26 cellular contexts compared by ENCODE assay signal in the genomic region with DNA sequence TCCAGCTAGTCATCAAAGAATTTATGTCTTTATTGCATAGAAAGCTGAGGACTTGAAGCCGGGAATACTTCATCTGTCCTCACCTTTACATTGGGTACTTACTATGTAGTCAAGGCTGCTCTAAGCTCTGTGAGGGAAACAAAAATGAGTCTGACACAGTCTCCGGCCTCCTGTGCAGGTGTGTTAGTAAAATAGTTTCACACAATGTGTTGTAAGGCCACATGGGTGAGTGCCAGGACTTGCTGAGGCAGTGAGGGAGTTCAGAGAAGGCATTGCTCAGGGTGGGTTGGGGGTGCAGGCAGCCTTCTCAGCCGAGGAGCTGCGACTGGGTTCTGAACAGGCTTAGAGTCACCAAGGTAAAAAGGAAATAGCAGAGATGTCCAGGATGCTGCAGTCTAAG.
"Had no signal": no experiment of that assay in that cellular context is flagged by ENCODE, and none has a peak within 500 bp of the region (broad histone marks: within the 10 kb centered on the region; RNA-seq: fewer than 3 reads in every experiment).

No MANE protein-coding gene starts in this region.

- H3K27ac ChIP-seq: ascending aorta, breast epithelium, SJCRH30, SK-N-MC had no signal

- H3K36me3 Mint-ChIP-seq: activated naive CD4-positive, alpha-beta T cell treated with anti-CD3 and anti-CD28 coated beads, Interleukin-2, amount 50 U/mL, for 24 hours; activated naive CD8-positive, alpha-beta T cell treated with anti-CD3 and anti-CD28 coated beads, Interleukin-2, amount 10 ng/mL, durations not matched to agents 7 days and 5 days had no signal

- DNase-seq: activated CD4-positive, alpha-beta T cell treated with anti-CD3 and anti-CD28 coated beads for 36 hours; activated CD4-positive, alpha-beta T cell treated with anti-CD3 and anti-CD28 coated beads, Interleukin-2, amount 10 ng/mL, durations not matched to agents 7 days and 5 days; activated CD4-positive, alpha-beta T cell treated with anti-CD3 and anti-CD28 coated beads, Interleukin-2, amount 50 U/mL, for 48 hours; activated CD8-positive, alpha-beta T cell treated with anti-CD3 and anti-CD28 coated beads, Interleukin-2, amount 10 ng/mL, durations not matched to agents 7 days and 5 days; activated gamma-delta T cell; activated naive CD4-positive, alpha-beta T cell treated with Interleukin-2 at 50 U/mL for 16 hours; activated naive CD8-positive, alpha-beta T cell treated with anti-CD3 and anti-CD28 coated beads, Interleukin-2, amount 10 ng/mL, durations not matched to agents 7 days and 5 days; activated T-cell treated with anti-CD3 and anti-CD28 coated beads, Interleukin-2, amount 50 U/mL, for 24 hours; amygdala; MM.1S; MV-4-11; NCI-H1092; NCI-H1436 treated with DMSO at 0.1 percent for 48 hours; NCI-H2029; NCI-H345; NCI-H524 treated with DMSO at 0.1 percent for 48 hours; SHP77; SJCRH30 had no signal

- ATAC-seq: activated CD4-positive, alpha-beta T cell treated with anti-CD3 and anti-CD28 coated beads for 36 hours; activated CD4-positive, CD25-positive, alpha-beta regulatory T cell treated with anti-CD3 and anti-CD28 coated beads, Interleukin-2, amount 50 U/mL, for 24 hours; activated CD8-positive, alpha-beta T cell treated with anti-CD3 and anti-CD28 coated beads, Interleukin-2, amount 10 ng/mL, durations not matched to agents 7 days and 5 days; Panc1 had no signal

- H3K27ac Mint-ChIP-seq: activated CD4-positive, alpha-beta T cell treated with anti-CD3 and anti-CD28 coated beads for 36 hours; activated CD4-positive, alpha-beta T cell treated with anti-CD3 and anti-CD28 coated beads, Interleukin-2, amount 10 ng/mL, durations not matched to agents 7 days and 5 days; activated CD8-positive, alpha-beta T cell treated with anti-CD3 and anti-CD28 coated beads, Interleukin-2, amount 10 ng/mL, durations not matched to agents 7 days and 5 days; activated naive CD4-positive, alpha-beta T cell treated with anti-CD3 and anti-CD28 coated beads, Interleukin-2, amount 50 U/mL, for 24 hours; activated naive CD8-positive, alpha-beta T cell treated with anti-CD3 and anti-CD28 coated beads, Interleukin-2, amount 10 ng/mL, durations not matched to agents 7 days and 5 days; activated T-cell treated with anti-CD3 and anti-CD28 coated beads, Interleukin-2, amount 50 U/mL, for 24 hours; activated T-helper 2 cell treated with anti-CD3 and anti-CD28 coated beads, Interferon-gamma antibody, Interleukin-2, Interleukin-4, amounts not matched to agents 10 μg/mL and 5 μg/mL and 100 μg/mL, durations not matched to agents 14 hours and 24 hours and 36 hours; T-helper 2 cell treated with Interferon-gamma antibody and Interleukin-4, amounts not matched to agents 5 μg/mL and 100 μg/mL, for 36 hours had no signal

- H3K4me1 Mint-ChIP-seq: activated CD4-positive, alpha-beta T cell treated with anti-CD3 and anti-CD28 coated beads for 36 hours; activated CD4-positive, alpha-beta T cell treated with anti-CD3 and anti-CD28 coated beads, Interleukin-2, amount 10 ng/mL, durations not matched to agents 7 days and 5 days; activated naive CD4-positive, alpha-beta T cell treated with anti-CD3 and anti-CD28 coated beads, Interleukin-2, amount 50 U/mL, for 24 hours had no signal

- H3K4me1 ChIP-seq: ascending aorta, breast epithelium had no signal

- H3K9me3 Mint-ChIP-seq: activated CD4-positive, alpha-beta T cell treated with anti-CD3 and anti-CD28 coated beads, Interleukin-2, amount 10 ng/mL, durations not matched to agents 7 days and 5 days; activated naive CD4-positive, alpha-beta T cell treated with anti-CD3 and anti-CD28 coated beads, Interleukin-2, amount 50 U/mL, for 24 hours; activated naive CD8-positive, alpha-beta T cell treated with anti-CD3 and anti-CD28 coated beads, Interleukin-2, amount 10 ng/mL, durations not matched to agents 7 days and 5 days; activated T-cell treated with anti-CD3 and anti-CD28 coated beads, Interleukin-2, amount 50 U/mL, for 24 hours; activated T-helper 2 cell treated with anti-CD3 and anti-CD28 coated beads, Interferon-gamma antibody, Interleukin-2, Interleukin-4, amounts not matched to agents 10 μg/mL and 5 μg/mL and 100 μg/mL, durations not matched to agents 14 hours and 24 hours and 36 hours; T-helper 2 cell treated with Interferon-gamma antibody and Interleukin-4, amounts not matched to agents 5 μg/mL and 100 μg/mL, for 36 hours had no signal

- H3K27me3 Mint-ChIP-seq: activated CD4-positive, alpha-beta T cell treated with anti-CD3 and anti-CD28 coated beads for 36 hours; activated naive CD4-positive, alpha-beta T cell treated with anti-CD3 and anti-CD28 coated beads, Interleukin-2, amount 50 U/mL, for 24 hours; activated T-cell treated with anti-CD3 and anti-CD28 coated beads, Interleukin-2, amount 50 U/mL, for 24 hours had no signal

- H3K4me3 ChIP-seq: ascending aorta, breast epithelium, SJCRH30, SK-N-MC had no signal

- H3K4me3 Mint-ChIP-seq: activated CD4-positive, alpha-beta T cell treated with anti-CD3 and anti-CD28 coated beads for 36 hours; activated CD4-positive, alpha-beta T cell treated with anti-CD3 and anti-CD28 coated beads, Interleukin-2, amount 10 ng/mL, durations not matched to agents 7 days and 5 days; activated CD8-positive, alpha-beta T cell treated with anti-CD3 and anti-CD28 coated beads, Interleukin-2, amount 10 ng/mL, durations not matched to agents 7 days and 5 days; activated naive CD4-positive, alpha-beta T cell treated with anti-CD3 and anti-CD28 coated beads, Interleukin-2, amount 50 U/mL, for 24 hours; activated naive CD8-positive, alpha-beta T cell treated with anti-CD3 and anti-CD28 coated beads, Interleukin-2, amount 10 ng/mL, durations not matched to agents 7 days and 5 days; activated T-cell treated with anti-CD3 and anti-CD28 coated beads, Interleukin-2, amount 50 U/mL, for 24 hours; T-helper 2 cell treated with Interferon-gamma antibody and Interleukin-4, amounts not matched to agents 5 μg/mL and 100 μg/mL, for 36 hours had no signal

- H3K27me3 ChIP-seq: ascending aorta, breast epithelium, SJCRH30 had no signal

- H3K9me3 ChIP-seq: ascending aorta, breast epithelium, SJCRH30 had no signal

- H3K36me3 ChIP-seq: ascending aorta, breast epithelium, SJCRH30 had no signal
